24 cellular contexts compared by ENCODE assay signal in the genomic region with DNA sequence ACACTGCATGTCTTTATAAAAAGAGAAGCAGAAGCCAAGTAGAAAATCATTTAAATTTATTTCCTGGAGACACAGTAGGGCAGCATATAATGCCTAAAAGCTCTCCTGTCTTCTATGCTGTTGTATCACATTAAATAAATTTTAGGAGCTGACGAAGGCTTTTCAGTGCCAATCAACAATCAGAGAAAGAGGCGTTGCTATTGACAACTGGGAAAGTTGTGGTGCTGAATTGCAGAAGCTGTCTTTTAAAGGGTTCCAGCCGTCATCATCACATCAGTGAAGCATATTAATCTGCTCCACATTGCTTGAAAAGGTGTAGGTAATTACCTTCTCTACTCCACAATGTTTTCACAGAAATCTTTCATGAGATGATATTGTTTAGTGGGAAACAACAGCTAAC.
"Had no signal": no experiment of that assay in that cellular context is flagged by ENCODE, and none has a peak within 500 bp of the region (broad histone marks: within the 10 kb centered on the region; RNA-seq: fewer than 3 reads in every experiment).

No MANE protein-coding gene starts in this region.

- H3K9me3 ChIP-seq: colonic mucosa, gastrocnemius medialis, lower lobe of right lung, ovary, right lobe of liver, thyroid gland had no signal

- H3K36me3 ChIP-seq: colonic mucosa, gastrocnemius medialis, lower lobe of right lung, ovary, right lobe of liver, stomach, thyroid gland had no signal

- H3K4me3 ChIP-seq: colonic mucosa, gastrocnemius medialis, lower lobe of right lung, ovary, right lobe of liver, stomach, thyroid gland had no signal

- ATAC-seq: esophagus mucosa; gastrocnemius medialis; left ventricle myocardium superior; lower lobe of right lung; naive thymus-derived CD8-positive, alpha-beta T cell; right lobe of liver; stimulated activated effector memory CD8-positive, alpha-beta T cell treated with anti-CD3 and anti-CD28 coated beads, Interleukin-12 subunit alpha, Interleukin-12 subunit beta, amount 100 ng/mL, for 72 hours had no signal

- H3K4me1 ChIP-seq: colonic mucosa, gastrocnemius medialis, lower lobe of right lung, right lobe of liver, stomach, thyroid gland had no signal

- H3K27me3 ChIP-seq: colonic mucosa, gastrocnemius medialis, ovary, right lobe of liver, stomach, thyroid gland had no signal

- DNase-seq: colonic mucosa; effector CD8-positive, alpha-beta T cell; endodermal cell; foreskin fibroblast; gastrocnemius medialis; head of caudate nucleus; left ventricle myocardium superior; lower lobe of right lung; naive thymus-derived CD8-positive, alpha-beta T cell; nephron progenitor cell; occipital lobe; ovary; posterior cingulate gyrus; right lobe of liver; small intestine; stimulated activated CD4-positive, alpha-beta T cell treated with anti-CD3 and anti-CD28 coated beads, Interleukin-2, amount 100 ng/mL, for 24 hours; stimulated activated CD4-positive, alpha-beta T cell treated with anti-CD3 and anti-CD28 coated beads, Interleukin-4, amount 100 ng/mL, for 24 hours; stimulated activated naive CD4-positive, alpha-beta T cell treated with Interleukin-2 at 50 U/mL for 16 hours; stomach; thyroid gland; trophoblast cell had no signal

- H3K27ac ChIP-seq: colonic mucosa, epithelial cell of prostate, gastrocnemius medialis, lower lobe of right lung, ovary, right lobe of liver, stomach, thyroid gland had no signal
